21 cellular contexts compared by ENCODE assay signal in genomic region chr2:68124321-68124720, GRCh38. TPM values are rescaled to one million over a fixed set of nuclear protein-coding genes. Genes with fewer than 3 reads are reported as not detected.
DNase-seq lines count a peak whose midpoint lies in the region; ATAC-seq and TF ChIP-seq lines count a peak whose summit lies in the region.
"Had no signal": no experiment of that assay in that cellular context is flagged by ENCODE, and none has a peak within 500 bp of the region (broad histone marks: within the 10 kb centered on the region; RNA-seq: fewer than 3 reads in every experiment).

No MANE protein-coding gene starts in this region.

- H3K36me3 ChIP-seq in GM23248 (ENCODE audit: low read depth): no peaks in the 10 kb centered on the region

- no peak overlapping the region for H2AFZ ChIP-seq in GM23248

- no peaks in the 10 kb centered on the region for H3K9me2 ChIP-seq in GM23248 (ENCODE audit: insufficient read depth)

- ATAC-seq in HG03342 (IDR thresholded peaks at IDR 0.05; ENCODE audit: unreplicated experiment): no peak
- ATAC-seq: CD8-positive, alpha-beta T cell had no signal

- H4K20me1 ChIP-seq in GM23248 (ENCODE audit: insufficient read depth): no peaks in the 10 kb centered on the region
- H4K20me1 ChIP-seq: BLaER1 treated with 17β-estradiol and CSF1 and Interleukin-3, amounts not matched to agents 10 nM and 100 nM had no signal

- no peaks in the 10 kb centered on the region for H3K27me3 ChIP-seq in GM23248 (replicated peaks; ENCODE audit: insufficient read depth)
- H3K27me3 ChIP-seq: BLaER1 treated with 17β-estradiol and CSF1 and Interleukin-3, amounts not matched to agents 10 nM and 100 nM had no signal

- in situ Hi-C loops in GM23248 (cut with MboI): loop anchor here (10.0 kb wide), 1 partner anchor 320 kb away; no protein-coding TSS in a partner anchor
- in situ Hi-C loops in ACHN (cut with HindIII; ENCODE audit: low pct_ligation_motif_present, low pct_unique_long_range_greater_than_20kb, low sequenced_read_pairs): no loop called here

- no peaks in the 10 kb centered on the region for H3K79me2 ChIP-seq in GM23248 (ENCODE audit: insufficient read depth)

- H3F3A ChIP-seq in GM23248 (ENCODE audit: insufficient read depth): no peaks in the 10 kb centered on the region

- no peaks in the 10 kb centered on the region for H3K9me3 ChIP-seq in GM23248 (ENCODE audit: low read depth)
- H3K9me3 ChIP-seq: BLaER1 treated with 17β-estradiol and CSF1 and Interleukin-3, amounts not matched to agents 10 nM and 100 nM had no signal

- no peak overlapping the region for H3K9ac ChIP-seq in GM23248
- H3K9ac ChIP-seq: BLaER1 treated with 17β-estradiol and CSF1 and Interleukin-3, amounts not matched to agents 10 nM and 100 nM had no signal

- H3K4me3 ChIP-seq in GM23248 (no peak overlapping the region), choroid plexus epithelial cell (ENCODE audit: low read depth, low read length) (no peak overlapping the region)
- H3K4me3 ChIP-seq: BLaER1 treated with 17β-estradiol and CSF1 and Interleukin-3, amounts not matched to agents 10 nM and 100 nM; SK-N-MC had no signal

- peaks cover 6% of the 10 kb centered on the region for H3K4me1 ChIP-seq in GM23248 (ENCODE audit: insufficient read depth)

- no peak for TF ChIP-seq CTCF in choroid plexus epithelial cell (conservative IDR thresholded peaks at IDR 0.05; ENCODE audit: low read depth, low read length)

- no peak overlapping the region for H3K4me2 ChIP-seq in GM23248 (ENCODE audit: unreplicated experiment)
- H3K4me2 ChIP-seq: BLaER1 treated with 17β-estradiol and CSF1 and Interleukin-3, amounts not matched to agents 10 nM and 100 nM had no signal

- H3K27ac ChIP-seq in GM23248: no peak overlapping the region
- H3K27ac ChIP-seq: 22Rv1; BLaER1 treated with 17β-estradiol and CSF1 and Interleukin-3, amounts not matched to agents 10 nM and 100 nM; SK-N-MC had no signal

- peak; percentile 26 for DNase-seq in AG08395 (ENCODE audit: low spot score)
- peak; percentile 40 for DNase-seq in GM23248
- peak; percentile 30 for DNase-seq in choroid plexus epithelial cell (ENCODE audit: low read depth)
- peak; percentile 11 for DNase-seq in hepatic stellate cell (ENCODE audit: low spot score)
- DNase-seq in ACHN: no peak
- DNase-seq in retina: no peak
- no peak for DNase-seq in HUDEP-2 (lab: John Stamatoyannopoulos, UW; ENCODE audit: unreplicated experiment in 76 of 76)
- DNase-seq: Calu3; CD8-positive, alpha-beta T cell; GOT3; KBM-7; NCI-H1105; NCI-H1694; NCI-H2081 treated with DMSO at 0.1 percent for 48 hours; NCI-H510A; NCI-H748 treated with DMSO at 0.1 percent for 48 hours; Right ventricle myocardium superior had no signal

- WGBS in GM23248 (ENCODE audit: low coverage in 1 of 2, low lambda C conversion rate in 2 of 2, missing lambda C conversion rate in 2 of 2), 2 experiments: 66 to 73% methylated on average over 2 of the region's 2 CpGs

RNA-seq across cellular contexts. Expression of gene PNO1, which starts 33.4 kb away (rescaled TPM):
- total RNA-seq in GM23248 (2014; rRNA removed; shearing (Covaris generic)): 12.6 and 14.5 TPM in 2 replicates
- 22.5 and 23.3 TPM in 2 replicates for polyA plus RNA-seq in GM23248 (2016; fragmentation: Nextera tagmentation; extraction: Ambion mirVana)

Comparison
In these comparisons a context has a peak if more than half of its experiments do, and no peak if none do; other contexts are left out.
1. DNase-seq: peak in AG08395 (single experiment), GM23248 (single experiment), choroid plexus epithelial cell (single experiment) and hepatic stellate cell (single experiment); none in ACHN (single experiment), retina (single experiment) and HUDEP-2 (0 of 76).